Comparison of ENCODE assay signal across 1 cellular context in genomic region chr9:136925414-136926153, GRCh38.
TF ChIP-seq lines count a peak whose summit lies in the region.

No MANE protein-coding gene starts in this region.

TF ChIP-seq in IMR-90, 13 proteins besides CTCF, POLR2A, EP300 and RAD21:
- TF ChIP-seq CEBPB (IDR thresholded peaks at IDR 0.05; ENCODE audit: low read depth, low read length) (no peak), SMC3 (IDR thresholded peaks at IDR 0.05; ENCODE audit: low read depth, low read length) (no peak), NFE2L2 (IDR thresholded peaks at IDR 0.05; ENCODE audit: low read depth, low read length) (no peak), BHLHE40 (IDR thresholded peaks at IDR 0.05; ENCODE audit: low read depth, low read length) (no peak), MXI1 (IDR thresholded peaks at IDR 0.05; ENCODE audit: borderline replicate concordance, low read depth, low read length) (no peak), CHD1 (IDR thresholded peaks at IDR 0.05; ENCODE audit: low read depth, low read length) (no peak), MAZ (IDR thresholded peaks at IDR 0.05; ENCODE audit: borderline replicate concordance, low read depth, low read length) (no peak), RFX5 (IDR thresholded peaks at IDR 0.05; ENCODE audit: low read depth, low read length) (no peak)
- TF ChIP-seq, protein P1, sequence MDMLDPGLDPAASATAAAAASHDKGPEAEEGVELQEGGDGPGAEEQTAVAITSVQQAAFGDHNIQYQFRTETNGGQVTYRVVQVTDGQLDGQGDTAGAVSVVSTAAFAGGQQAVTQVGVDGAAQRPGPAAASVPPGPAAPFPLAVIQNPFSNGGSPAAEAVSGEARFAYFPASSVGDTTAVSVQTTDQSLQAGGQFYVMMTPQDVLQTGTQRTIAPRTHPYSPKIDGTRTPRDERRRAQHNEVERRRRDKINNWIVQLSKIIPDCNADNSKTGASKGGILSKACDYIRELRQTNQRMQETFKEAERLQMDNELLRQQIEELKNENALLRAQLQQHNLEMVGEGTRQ (IDR thresholded peaks at IDR 0.05; ENCODE audit: low read depth, low read length): no peak
